Comparison of ENCODE assay signal across 21 cellular contexts in genomic region chr1:178961868-178962267, GRCh38.
"Had no signal": no experiment of that assay in that cellular context is flagged by ENCODE, and none has a peak within 500 bp of the region (broad histone marks: within the 10 kb centered on the region; RNA-seq: fewer than 3 reads in every experiment).

No MANE protein-coding gene starts in this region.

- H3K27me3 ChIP-seq: dorsolateral prefrontal cortex, esophagus muscularis mucosa, foreskin keratinocyte, gastroesophageal sphincter, heart right ventricle, left lung had no signal

- H3K9me3 ChIP-seq: mucosa of descending colon had no signal

- DNase-seq: dermis blood vessel endothelial cell; dorsolateral prefrontal cortex; effector CD4-positive, alpha-beta T cell; effector memory CD4-positive, alpha-beta T cell; foreskin keratinocyte; heart right ventricle; hippocampal formation; left cardiac atrium; left lung; left ventricle myocardium superior; lower lobe of right lung; mesenchymal stem cell; mucosa of descending colon had no signal

- FAIRE-seq: colon, endothelial cell of umbilical vein, frontal cortex, islet of Langerhans, keratinocyte had no signal

- H3K4me3 ChIP-seq: coronary artery, dorsolateral prefrontal cortex, esophagus muscularis mucosa, gastroesophageal sphincter, heart right ventricle, left lung, lower lobe of right lung, mucosa of descending colon had no signal

- H3K4me1 ChIP-seq: foreskin keratinocyte, left lung, lower lobe of right lung had no signal

- ATAC-seq: foreskin keratinocyte, gastroesophageal sphincter, heart right ventricle, left cardiac atrium, left lung, left ventricle myocardium superior, lower lobe of right lung, mucosa of descending colon had no signal

- H3K27ac ChIP-seq: coronary artery, dorsolateral prefrontal cortex, esophagus muscularis mucosa, foreskin keratinocyte, gastroesophageal sphincter, heart right ventricle, left lung, lower lobe of right lung had no signal

- H3K36me3 ChIP-seq: esophagus muscularis mucosa, gastroesophageal sphincter, heart right ventricle, left lung, lower lobe of right lung had no signal
